8 cellular contexts compared by ENCODE assay signal in genomic region chr6:149316740-149317655, GRCh38. TPM values are rescaled to one million over a fixed set of nuclear protein-coding genes. Genes with fewer than 3 reads are reported as not detected.
DNase-seq lines count a peak whose midpoint lies in the region; ATAC-seq and TF ChIP-seq lines count a peak whose summit lies in the region.

No MANE protein-coding gene starts in this region.

- H3K4me3 Mint-ChIP-seq in naive thymus-derived CD4-positive, alpha-beta T cell, result peak overlapping the region; percentile 74 to 99 (median 86)
- H3K4me3 Mint-ChIP-seq in stimulated activated memory B cell treated with anti-CD40 and anti-IgM and Interleukin-4, amounts not matched to agents 10 μg/mL and 1 μg/mL and 100 μg/mL, for 72 hours, result peak overlapping the region; percentile 86

- peak overlapping the region; percentile 95 for H3K27ac ChIP-seq in naive thymus-derived CD4-positive, alpha-beta T cell (ENCODE audit: low read depth, low read length)

- peaks cover 0 to 5% (median 0%) of the 10 kb centered on the region in 3 experiments for H3K36me3 ChIP-seq in naive thymus-derived CD4-positive, alpha-beta T cell (ENCODE audit: control insufficient read depth in 2 of 3, insufficient read depth in 3 of 3, low read length in 3 of 3)

- intact Hi-C loops in naive thymus-derived CD4-positive, alpha-beta T cell (cut with micrococcal nuclease), result loop anchor here (1.0 to 2.0 kb wide), 10 partner anchors 53 to 401 kb away; partner anchors contain the start of genes GINM1 (in 1 of the 2) and LATS1 (in 1 of the 2)

- DNase-seq in DMS79 (lab: John Stamatoyannopoulos, UW) (peak; percentile 74), activated T-helper 1 cell treated with Interleukin-2 at 50 U/mL for 16 hours (ENCODE audit: low read depth) (peak; percentile 88), fibroblast of gingiva (ENCODE audit: low read depth) (peak; percentile 93)
- DNase-seq in Jurkat, Clone E6-1 (ENCODE audit: low read depth, low spot score), result peak; percentile 74
- DNase-seq in naive thymus-derived CD4-positive, alpha-beta T cell, result peak; percentile 83 to 91 (median 88)

- no peaks in the 10 kb centered on the region for H3K27me3 Mint-ChIP-seq in naive thymus-derived CD4-positive, alpha-beta T cell
- no peaks in the 10 kb centered on the region for H3K27me3 Mint-ChIP-seq in stimulated activated memory B cell treated with anti-CD40 and anti-IgM and Interleukin-4, amounts not matched to agents 10 μg/mL and 1 μg/mL and 100 μg/mL, for 72 hours

- no peaks in the 10 kb centered on the region for H3K27me3 ChIP-seq in naive thymus-derived CD4-positive, alpha-beta T cell (ENCODE audit: control insufficient read depth in 2 of 2, insufficient read depth in 2 of 2, low read length in 2 of 2)

- H3K4me3 ChIP-seq in Jurkat, Clone E6-1 (ENCODE audit: low read length), result peak overlapping the region; percentile 69
- peak overlapping the region; percentile 73 for H3K4me3 ChIP-seq in naive thymus-derived CD4-positive, alpha-beta T cell (ENCODE audit: low read length)

- ATAC-seq in GM21619 (IDR thresholded peaks at IDR 0.05; ENCODE audit: unreplicated experiment), result peak; percentile 70
- peak; percentile 86 for ATAC-seq in naive thymus-derived CD4-positive, alpha-beta T cell
- peak; percentile 87 for ATAC-seq in stimulated activated memory B cell treated with anti-CD40 and anti-IgM and Interleukin-4, amounts not matched to agents 10 μg/mL and 1 μg/mL and 100 μg/mL, for 72 hours

- H3K9me3 ChIP-seq in naive thymus-derived CD4-positive, alpha-beta T cell (ENCODE audit: control insufficient read depth in 2 of 3, low read length in 3 of 3), result no peaks in the 10 kb centered on the region

- H3K36me3 Mint-ChIP-seq in naive thymus-derived CD4-positive, alpha-beta T cell, result peaks cover 0 to 41% (median 0%) of the 10 kb centered on the region in 5 donors
- no peaks in the 10 kb centered on the region for H3K36me3 Mint-ChIP-seq in stimulated activated memory B cell treated with anti-CD40 and anti-IgM and Interleukin-4, amounts not matched to agents 10 μg/mL and 1 μg/mL and 100 μg/mL, for 72 hours

- POLR2A ChIA-PET in naive thymus-derived CD4-positive, alpha-beta T cell (lab: Charles Lee), result interaction anchor here (0.6 to 2.7 kb wide), 26 partner anchors 9 to 254 kb away, joined by 3 to 8 read pairs (median 4); partner anchors contain the start of gene GINM1

- H3K4me1 Mint-ChIP-seq in naive thymus-derived CD4-positive, alpha-beta T cell, result peaks cover 23 to 56% (median 41%) of the 10 kb centered on the region in 7 donors
- peaks cover 17% of the 10 kb centered on the region for H3K4me1 Mint-ChIP-seq in stimulated activated memory B cell treated with anti-CD40 and anti-IgM and Interleukin-4, amounts not matched to agents 10 μg/mL and 1 μg/mL and 100 μg/mL, for 72 hours

- peak overlapping the region; percentile 81 to 92 (median 86) for H3K27ac Mint-ChIP-seq in naive thymus-derived CD4-positive, alpha-beta T cell
- H3K27ac Mint-ChIP-seq in stimulated activated memory B cell treated with anti-CD40 and anti-IgM and Interleukin-4, amounts not matched to agents 10 μg/mL and 1 μg/mL and 100 μg/mL, for 72 hours, result peak overlapping the region; percentile 94

- CTCF ChIA-PET in naive thymus-derived CD4-positive, alpha-beta T cell (lab: Charles Lee), result interaction anchor here (0.6 to 1.1 kb wide), 2 partner anchors 25 to 28 kb away, joined by 3 to 4 read pairs; no protein-coding TSS in a partner anchor

- H3K4me1 ChIP-seq in naive thymus-derived CD4-positive, alpha-beta T cell (ENCODE audit: control insufficient read depth in 2 of 2, insufficient read depth in 2 of 2, low read length in 2 of 2), result peaks cover 13 to 26% of the 10 kb centered on the region in 2 donors

- H3K9me3 Mint-ChIP-seq in naive thymus-derived CD4-positive, alpha-beta T cell, result peaks cover 0 to 7% (median 0%) of the 10 kb centered on the region in 11 donors
- H3K9me3 Mint-ChIP-seq in stimulated activated memory B cell treated with anti-CD40 and anti-IgM and Interleukin-4, amounts not matched to agents 10 μg/mL and 1 μg/mL and 100 μg/mL, for 72 hours, result no peaks in the 10 kb centered on the region

TF ChIP-seq in PFSK-1, 5 proteins besides CTCF, POLR2A, EP300 and RAD21:
- TF ChIP-seq POLR2AphosphoS5 (IDR thresholded peaks at IDR 0.05; ENCODE audit: low read depth, low read length) (peak; percentile 64; the same call in 1 of the 2 replicates), TAF1 (IDR thresholded peaks at IDR 0.05; ENCODE audit: borderline replicate concordance, insufficient read depth, low read length) (peak; percentile 65; the same call in 1 of the 2 replicates), FOXP2 (optimal IDR thresholded peaks at IDR 0.05; ENCODE audit: borderline replicate concordance, extremely low read depth, extremely low read length, insufficient read depth) (peak; percentile 28), REST (IDR thresholded peaks at IDR 0.05; ENCODE audit: insufficient read depth in 1 of 2, low read depth in 2 of 2, low read length in 2 of 2) (no peak), SIN3A (IDR thresholded peaks at IDR 0.05; ENCODE audit: borderline replicate concordance, insufficient read depth, low read length) (no peak)

RNA-seq across cellular contexts. Expression of gene TAB2, which starts 0.5 kb away (rescaled TPM):
- polyA plus RNA-seq in Jurkat, Clone E6-1 (2012; ENCODE audit: insufficient read depth, insufficient read length), result 24.0 TPM
- polyA plus RNA-seq in PFSK-1 (2012; ENCODE audit: insufficient read length, low read depth), result 28.0 TPM
- total RNA-seq in naive thymus-derived CD4-positive, alpha-beta T cell, result 100 to 1,000 TPM in 4 of 5 experiments, 10 to 100 TPM in 1; 98.3 to 234 (median 119) TPM
- polyA plus RNA-seq in naive thymus-derived CD4-positive, alpha-beta T cell, result 10 to 100 TPM; 15.7 to 17.5 TPM

Comparison
In these comparisons a context has a peak if more than half of its experiments do, and no peak if none do; other contexts are left out.
1. Peak in every context shown above with its lines: DNase-seq, ATAC-seq, H3K4me3 ChIP-seq and H3K27ac ChIP-seq.